8 cellular contexts compared by ENCODE assay signal in genomic region chr16:46830902-46831647, GRCh38. TPM values are rescaled to one million over a fixed set of nuclear protein-coding genes. Genes with fewer than 3 reads are reported as not detected.
DNase-seq lines count a peak whose midpoint lies in the region; ATAC-seq and TF ChIP-seq lines count a peak whose summit lies in the region.

TSS of gene C16orf87 (minus strand) at chr16:46831180. CDS start at chr16:46831149, 31 bp downstream.

- H3F3A ChIP-seq in GM23338 (replicated peaks; ENCODE audit: low read depth), result no peaks in the 10 kb centered on the region

- H3K36me3 ChIP-seq in GM23338 (ENCODE audit: insufficient read depth), result no peaks in the 10 kb centered on the region

- DNase-seq in Daoy (ENCODE audit: low read depth), result peak; percentile 93
- peak; percentile 93 for DNase-seq in GM23338 (ENCODE audit: low spot score)
- peak; percentile 91 for DNase-seq in LHCN-M2 (ENCODE audit: low read depth)
- peak; percentile 97 for DNase-seq in RPMI8226
- peak; percentile 76 to 84 for DNase-seq in activated T-helper 1 cell treated with anti-CD3 and anti-CD28 coated beads, Interleukin-2, amount 50 U/mL, for 16 hours (ENCODE audit: low read depth in 1 of 2, low spot score in 1 of 2)
- DNase-seq in fibroblast of mammary gland (ENCODE audit: low read depth), result peak; percentile 86
- peak; percentile 95 for DNase-seq in natural killer cell treated with Interleukin-12 subunit alpha and Interleukin-12 subunit beta and Interleukin-15 and Interleukin-18, amount 100 ng/mL, for 72 hours (ENCODE audit: low spot score)
- peak; percentile 91 for DNase-seq in stimulated activated naive CD8-positive, alpha-beta T cell treated with anti-CD3 and anti-CD28 coated beads, Interleukin-15, Interleukin-2, amounts not matched to agents 100 U/mL and 50 U/mL, for 24 hours

- H3K4me1 Mint-ChIP-seq in GM23338, result peaks cover 19% of the 10 kb centered on the region
- H3K4me1 Mint-ChIP-seq in natural killer cell treated with Interleukin-12 subunit alpha and Interleukin-12 subunit beta and Interleukin-15 and Interleukin-18, amount 100 ng/mL, for 72 hours (ENCODE audit: low read depth in 2 of 2), result peaks cover 20 to 30% of the 10 kb centered on the region in 2 donors

- H3K79me2 ChIP-seq in GM23338 (replicated peaks; ENCODE audit: insufficient read depth), result peaks cover 44% of the 10 kb centered on the region

- H3K27ac ChIP-seq in GM23338 (ENCODE audit: low read depth), result peak within 1 kb of the TSS; percentile 90

- peak within 1 kb of the TSS; percentile 26; the same call in 1 of the 2 replicates for H2AFZ ChIP-seq in GM23338

- peaks cover 9% of the 10 kb centered on the region for H3K27me3 Mint-ChIP-seq in GM23338 (ENCODE audit: insufficient read depth, low read depth, poor library complexity)
- peaks cover 0 to 2% of the 10 kb centered on the region in 2 donors for H3K27me3 Mint-ChIP-seq in natural killer cell treated with Interleukin-12 subunit alpha and Interleukin-12 subunit beta and Interleukin-15 and Interleukin-18, amount 100 ng/mL, for 72 hours

- no peak for TF ChIP-seq CTCF in GM23338 (conservative IDR thresholded peaks at IDR 0.05; ENCODE audit: low read depth in 2 of 2)
- TF ChIP-seq CTCF in fibroblast of mammary gland (conservative IDR thresholded peaks at IDR 0.05; ENCODE audit: control insufficient read depth, insufficient read depth, low read depth, low read length), result no peak

- H3K27me3 ChIP-seq in GM23338 (ENCODE audit: insufficient read depth), result no peaks in the 10 kb centered on the region

- H3K36me3 Mint-ChIP-seq in GM23338 (ENCODE audit: low read depth), result peaks cover 4% of the 10 kb centered on the region; the same call in 1 of the 3 replicates
- H3K36me3 Mint-ChIP-seq in natural killer cell treated with Interleukin-12 subunit alpha and Interleukin-12 subunit beta and Interleukin-15 and Interleukin-18, amount 100 ng/mL, for 72 hours, result peaks cover 7% of the 10 kb centered on the region

- ATAC-seq in GM23338, result peak; percentile 95
- peak; percentile 98 for ATAC-seq in natural killer cell treated with Interleukin-12 subunit alpha and Interleukin-12 subunit beta and Interleukin-15 and Interleukin-18, amount 100 ng/mL, for 72 hours
- peak; percentile 98 for ATAC-seq in stimulated activated naive CD8-positive, alpha-beta T cell treated with anti-CD3 and anti-CD28 coated beads, Interleukin-15, Interleukin-2, amounts not matched to agents 100 U/mL and 50 U/mL, for 24 hours

- peak within 1 kb of the TSS; percentile 98 for H3K4me3 Mint-ChIP-seq in GM23338
- peak within 1 kb of the TSS; percentile 99 for H3K4me3 Mint-ChIP-seq in natural killer cell treated with Interleukin-12 subunit alpha and Interleukin-12 subunit beta and Interleukin-15 and Interleukin-18, amount 100 ng/mL, for 72 hours

- no peaks in the 10 kb centered on the region for H3K9me2 ChIP-seq in GM23338 (ENCODE audit: insufficient read depth)

- H3K9me3 Mint-ChIP-seq in GM23338, result peaks cover 4% of the 10 kb centered on the region; the same call in 2 of the 3 replicates
- no peaks in the 10 kb centered on the region for H3K9me3 Mint-ChIP-seq in natural killer cell treated with Interleukin-12 subunit alpha and Interleukin-12 subunit beta and Interleukin-15 and Interleukin-18, amount 100 ng/mL, for 72 hours

- H4K20me1 ChIP-seq in GM23338 (replicated peaks; ENCODE audit: insufficient read depth), result peaks cover 3% of the 10 kb centered on the region; the same call in 1 of the 2 replicates

- peak within 1 kb of the TSS; percentile 76 for H3K4me2 ChIP-seq in GM23338

- H3K4me3 ChIP-seq in GM23338, result peak within 1 kb of the TSS; percentile 86
- H3K4me3 ChIP-seq in fibroblast of mammary gland (ENCODE audit: control insufficient read depth, low read depth, low read length), result peak within 1 kb of the TSS; percentile 70

- peak within 1 kb of the TSS; percentile 95 for H3K27ac Mint-ChIP-seq in GM23338
- H3K27ac Mint-ChIP-seq in natural killer cell treated with Interleukin-12 subunit alpha and Interleukin-12 subunit beta and Interleukin-15 and Interleukin-18, amount 100 ng/mL, for 72 hours, result peak within 1 kb of the TSS; percentile 94

- peaks cover 27% of the 10 kb centered on the region for H3K4me1 ChIP-seq in GM23338 (ENCODE audit: insufficient read depth)

TF ChIP-seq in GM23338, 12 proteins besides CTCF, POLR2A, EP300 and RAD21 (continues in another document):
- TF ChIP-seq POLR2AphosphoS5 (IDR thresholded peaks at IDR 0.05; ENCODE audit: low read depth) (peak; percentile 58), ZNF462 (CRISPR knock-in tag; IDR thresholded peaks at IDR 0.05) (no peak), JUNB (IDR thresholded peaks at IDR 0.05; ENCODE audit: unreplicated experiment) (no peak)

RNA-seq across cellular contexts. Expression of gene C16orf87, which starts in this region (rescaled TPM):
- 17.4 and 19.1 TPM in 2 replicates for total RNA-seq in Daoy (2014; rRNA removed; shearing (Covaris generic))
- 23.4 and 32.1 TPM in 2 replicates for total RNA-seq in GM23338 (2014; rRNA removed; shearing (Covaris generic))
- polyA plus RNA-seq in GM23338 (2016; fragmentation: Nextera tagmentation; extraction: Ambion mirVana), result 40.2 and 46.0 TPM in 2 replicates
- 9.5 and 12.0 TPM in 2 replicates for total RNA-seq in LHCN-M2 (2014; rRNA removed)
- polyA plus RNA-seq in LHCN-M2 (2012), result 6.5 TPM
- 10 to 100 TPM; 14.2 to 18.0 TPM for total RNA-seq in natural killer cell treated with Interleukin-12 subunit alpha and Interleukin-12 subunit beta and Interleukin-15 and Interleukin-18, amount 100 ng/mL, for 72 hours

Comparison
In these comparisons a context has a peak if more than half of its experiments do, and no peak if none do; other contexts are left out.
1. Peak in every context shown above with its lines: DNase-seq, ATAC-seq, H3K4me3 ChIP-seq and H3K27ac ChIP-seq.